ENCODE assay signal across 8 cellular contexts in the genomic region with DNA sequence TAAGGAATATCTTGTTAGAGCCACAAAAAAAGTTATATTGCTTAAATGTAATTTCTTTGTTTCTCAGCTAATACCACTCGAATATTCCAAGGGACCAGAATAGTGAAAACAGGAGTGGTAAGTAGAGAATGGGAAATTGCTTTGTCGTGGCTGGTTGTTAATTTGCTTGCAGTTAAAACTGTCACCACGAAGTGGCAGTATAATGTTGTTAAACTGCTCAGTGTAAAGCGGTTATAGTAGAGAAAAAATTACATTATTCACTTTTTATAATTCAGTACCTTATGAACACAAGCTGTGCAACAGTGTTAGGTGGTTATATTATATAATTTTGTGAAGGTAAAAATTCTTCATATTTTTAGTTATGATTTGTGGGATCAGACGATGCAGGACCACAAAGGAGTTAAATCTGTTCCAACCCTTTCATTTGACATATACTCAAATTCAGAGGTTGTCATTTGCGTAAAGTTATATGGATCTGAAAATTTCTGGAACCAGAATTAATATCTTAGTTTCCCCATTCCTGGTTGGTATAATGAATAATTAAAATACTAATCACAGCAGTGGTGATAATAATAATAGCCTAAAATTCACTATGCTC.
DNase-seq lines count a peak whose midpoint lies in the region; ATAC-seq, FAIRE-seq and TF ChIP-seq lines count a peak whose summit lies in the region.

No MANE protein-coding gene starts in this region.

- intact Hi-C loops in pancreas (cut with DNase I): no loop called here

- TF ChIP-seq CTCF in BE2C (IDR thresholded peaks at IDR 0.05; ENCODE audit: low read depth, low read length) (peak; percentile 76), OCI-LY3 (IDR thresholded peaks at IDR 0.05; ENCODE audit: low read depth, low read length) (peak; percentile 90), pancreas (IDR thresholded peaks at IDR 0.05) (peak in 3 of 4 donors; percentile 30 to 34 (median 32))

- ATAC-seq in pancreas (peak in 3 of 4 donors; percentile 61 to 65 (median 64)), GM19455 (IDR thresholded peaks at IDR 0.05; ENCODE audit: unreplicated experiment) (no peak)

- no peak overlapping the region for H2AFZ ChIP-seq in OCI-LY3 (ENCODE audit: low read depth, low read length)

- H3K9me3 ChIP-seq in BE2C (no peaks in the 10 kb centered on the region), OCI-LY3 (ENCODE audit: insufficient read depth, low read length) (no peaks in the 10 kb centered on the region), pancreas (no peaks in the 10 kb centered on the region)

- H3K27ac ChIP-seq in OCI-LY3 (ENCODE audit: low read length) (no peak overlapping the region), pancreas (no peak overlapping the region)

- no peaks in the 10 kb centered on the region for H3K27me3 ChIP-seq in BE2C
- H3K27me3 ChIP-seq in OCI-LY3 (ENCODE audit: low read depth, low read length): no peaks in the 10 kb centered on the region
- no peaks in the 10 kb centered on the region for H3K27me3 ChIP-seq in pancreas

- no peak overlapping the region for H3K4me2 ChIP-seq in OCI-LY3 (ENCODE audit: low read length)

- H4K20me1 ChIP-seq in OCI-LY3 (ENCODE audit: insufficient read depth, low read length): no peaks in the 10 kb centered on the region

- 33 to 40% methylated on average over 6 of the region's 6 CpGs for WGBS in pancreas, 2 donors

- no peaks in the 10 kb centered on the region for H3K79me2 ChIP-seq in OCI-LY3 (ENCODE audit: low read length)

- H3K4me3 ChIP-seq in BE2C (ENCODE audit: low read depth, low read length) (no peak overlapping the region), OCI-LY3 (ENCODE audit: low read length) (no peak overlapping the region), pancreas (no peak overlapping the region)

- H3K9ac ChIP-seq in OCI-LY3 (ENCODE audit: low read length): no peak overlapping the region

- DNase-seq in BE2C (peak; percentile 25), H54 (ENCODE audit: insufficient read length, low spot score) (no peak), epidermal melanocyte (ENCODE audit: insufficient read length, low spot score) (peak; percentile 30), pancreas (no peak), H4 (ENCODE audit: low spot score) (no peak)
- DNase-seq in stimulated activated CD4-positive, alpha-beta T cell treated with anti-CD3 and anti-CD28 coated beads, Interleukin-2, amount 100 ng/mL, for 48 hours: no peak

- FAIRE-seq in H54 (lab: Jason Lieb, UNC) (peak; percentile 45), pancreas (lab: Jason Lieb, UNC) (peak; percentile 91)

- H3K4me1 ChIP-seq in BE2C (no peaks in the 10 kb centered on the region), OCI-LY3 (ENCODE audit: low read length) (no peaks in the 10 kb centered on the region), pancreas (no peaks in the 10 kb centered on the region)

- H3K36me3 ChIP-seq in BE2C (no peaks in the 10 kb centered on the region), OCI-LY3 (replicated peaks; ENCODE audit: low read depth, low read length) (no peaks in the 10 kb centered on the region), pancreas (no peaks in the 10 kb centered on the region)

- no peak for TF ChIP-seq POLR2A in H54 (IDR thresholded peaks at IDR 0.05; ENCODE audit: low read depth, low read length)

Comparison
In these comparisons a context has a peak if more than half of its experiments do, and no peak if none do; other contexts are left out.
1. DNase-seq: peak in BE2C (single experiment) and epidermal melanocyte (single experiment); none in H54 (single experiment), pancreas (0 of 6), stimulated activated CD4-positive, alpha-beta T cell treated with anti-CD3 and anti-CD28 coated beads, Interleukin-2, amount 100 ng/mL, for 48 hours (0 of 2) and H4 (single experiment).
2. CTCF ChIP-seq: peak in every context shown above with its lines; median percentile 90 in OCI-LY3; 76 in BE2C; 32 in pancreas.